In genomic region chr16:56339431-56340195, GRCh38 we compare ENCODE assay signal across 26 cellular contexts.
"Had no signal": no experiment of that assay in that cellular context is flagged by ENCODE, and none has a peak within 500 bp of the region (broad histone marks: within the 10 kb centered on the region; RNA-seq: fewer than 3 reads in every experiment).

No MANE protein-coding gene starts in this region.

- H3K9me3 ChIP-seq: gastrocnemius medialis, heart left ventricle, mucosa of descending colon, ovary, psoas muscle, right lobe of liver, stomach, thyroid gland had no signal

- H3K27me3 ChIP-seq: gastrocnemius medialis, heart left ventricle, ovary, right lobe of liver, stomach, thyroid gland had no signal

- H3K27me3 Mint-ChIP-seq: effector memory CD8-positive, alpha-beta T cell; naive B cell; natural killer cell treated with Interleukin-12 subunit alpha and Interleukin-12 subunit beta and Interleukin-15 and Interleukin-18, amount 100 ng/mL, for 72 hours; type B pancreatic cell had no signal

- DNase-seq: dermis blood vessel endothelial cell; effector memory CD8-positive, alpha-beta T cell; foreskin fibroblast; gastrocnemius medialis; heart left ventricle; hippocampal formation; mesenchymal stem cell; naive B cell; occipital lobe; ovary; psoas muscle; retina; small intestine; stimulated activated CD4-positive, alpha-beta T cell treated with anti-CD3 and anti-CD28 coated beads, Interleukin-15, amount 100 ng/mL, for 24 hours; stimulated activated CD4-positive, alpha-beta T cell treated with anti-CD3 and anti-CD28 coated beads, Interleukin-2, amount 100 ng/mL, for 48 hours; stimulated activated naive CD4-positive, alpha-beta T cell treated with Interleukin-2 at 50 U/mL for 16 hours; stomach; thyroid gland had no signal

- H3K27ac ChIP-seq: coronary artery, gastrocnemius medialis, heart left ventricle, ovary, psoas muscle, right lobe of liver, stomach, thyroid gland had no signal

- H3K36me3 Mint-ChIP-seq: mesothelial cell of epicardium; naive B cell; natural killer cell treated with Interleukin-12 subunit alpha and Interleukin-12 subunit beta and Interleukin-15 and Interleukin-18, amount 100 ng/mL, for 72 hours; stimulated activated effector memory CD8-positive, alpha-beta T cell treated with anti-CD3 and anti-CD28 coated beads, Interleukin-12 subunit alpha, Interleukin-12 subunit beta, amount 100 ng/mL, for 72 hours; type B pancreatic cell had no signal

- H3K4me1 Mint-ChIP-seq: naive B cell; stimulated activated effector memory CD8-positive, alpha-beta T cell treated with anti-CD3 and anti-CD28 coated beads, Interleukin-12 subunit alpha, Interleukin-12 subunit beta, amount 100 ng/mL, for 72 hours had no signal

- H3K9me3 Mint-ChIP-seq: effector memory CD8-positive, alpha-beta T cell; mesothelial cell of epicardium; naive B cell; natural killer cell treated with Interleukin-12 subunit alpha and Interleukin-12 subunit beta and Interleukin-15 and Interleukin-18, amount 100 ng/mL, for 72 hours; stimulated activated effector memory CD8-positive, alpha-beta T cell treated with anti-CD3 and anti-CD28 coated beads, Interleukin-12 subunit alpha, Interleukin-12 subunit beta, amount 100 ng/mL, for 72 hours; type B pancreatic cell had no signal

- H3K4me3 Mint-ChIP-seq: effector memory CD8-positive, alpha-beta T cell; mesothelial cell of epicardium; naive B cell; natural killer cell treated with Interleukin-12 subunit alpha and Interleukin-12 subunit beta and Interleukin-15 and Interleukin-18, amount 100 ng/mL, for 72 hours; stimulated activated effector memory CD8-positive, alpha-beta T cell treated with anti-CD3 and anti-CD28 coated beads, Interleukin-12 subunit alpha, Interleukin-12 subunit beta, amount 100 ng/mL, for 72 hours; type B pancreatic cell had no signal

- ATAC-seq: effector memory CD8-positive, alpha-beta T cell; gastrocnemius medialis; heart left ventricle; left lobe of liver; mucosa of descending colon; natural killer cell treated with Interleukin-12 subunit alpha and Interleukin-12 subunit beta and Interleukin-15 and Interleukin-18, amount 100 ng/mL, for 72 hours; psoas muscle; right lobe of liver; stimulated activated effector memory CD8-positive, alpha-beta T cell treated with anti-CD3 and anti-CD28 coated beads, Interleukin-12 subunit alpha, Interleukin-12 subunit beta, amount 100 ng/mL, for 72 hours had no signal

- H3K4me3 ChIP-seq: coronary artery, gastrocnemius medialis, heart left ventricle, mucosa of descending colon, ovary, psoas muscle, right lobe of liver, stomach, thyroid gland had no signal

- H3K36me3 ChIP-seq: gastrocnemius medialis, ovary, thyroid gland had no signal

- H3K27ac Mint-ChIP-seq: effector memory CD8-positive, alpha-beta T cell; mesothelial cell of epicardium; natural killer cell treated with Interleukin-12 subunit alpha and Interleukin-12 subunit beta and Interleukin-15 and Interleukin-18, amount 100 ng/mL, for 72 hours; stimulated activated effector memory CD8-positive, alpha-beta T cell treated with anti-CD3 and anti-CD28 coated beads, Interleukin-12 subunit alpha, Interleukin-12 subunit beta, amount 100 ng/mL, for 72 hours; type B pancreatic cell had no signal

- H3K4me1 ChIP-seq: psoas muscle, stomach, thyroid gland had no signal
